8 cellular contexts compared by ENCODE assay signal in the genomic region with DNA sequence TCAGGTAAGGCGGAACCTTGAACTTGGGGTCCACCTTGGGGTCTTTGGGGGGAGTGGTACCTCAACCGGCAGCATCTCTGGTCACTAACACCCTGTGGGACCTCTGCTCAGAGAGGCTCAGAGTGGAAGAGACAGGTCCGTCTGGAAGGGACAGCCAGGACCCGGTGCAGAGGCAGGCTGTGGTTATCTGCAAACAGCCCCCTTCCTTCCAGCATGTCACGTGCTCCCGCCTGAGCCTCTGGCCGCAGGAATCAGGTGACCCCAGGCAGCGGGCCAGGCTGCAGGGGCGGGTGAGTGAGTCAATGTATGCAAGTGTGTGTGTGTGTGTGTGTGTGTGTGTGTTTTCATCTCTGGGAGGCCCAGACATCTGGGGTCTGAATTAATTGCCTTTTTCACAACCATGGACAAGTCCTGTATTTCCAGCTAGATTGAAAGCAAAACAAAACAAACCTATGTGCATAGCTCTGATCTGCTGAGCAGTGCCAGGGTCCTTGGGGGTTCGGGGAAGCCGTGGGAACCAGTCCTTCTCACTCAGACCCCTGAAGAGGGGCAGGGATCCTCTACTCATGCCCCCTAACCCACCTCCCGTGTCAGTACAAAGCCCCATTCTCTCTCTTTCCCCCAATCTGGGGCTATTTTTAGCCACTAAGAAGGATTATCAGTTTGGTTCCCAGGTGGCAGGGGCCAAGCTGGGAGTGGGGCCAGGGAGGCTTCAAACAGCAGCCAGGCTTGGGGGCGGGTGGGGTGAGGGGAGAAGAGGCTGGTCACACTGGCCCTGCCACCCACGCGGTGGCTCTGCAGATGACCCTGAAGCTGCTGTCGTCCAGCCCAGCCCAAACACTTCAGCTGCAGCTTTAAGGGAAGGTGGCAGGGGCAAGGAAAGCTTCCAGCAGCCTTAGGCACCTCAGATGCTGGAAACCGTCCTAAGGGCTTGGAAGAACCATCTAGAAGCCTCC. TPM values are rescaled to one million over a fixed set of nuclear protein-coding genes. Genes with fewer than 3 reads are reported as not detected.
DNase-seq lines count a peak whose midpoint lies in the region; ATAC-seq and TF ChIP-seq lines count a peak whose summit lies in the region.

No MANE protein-coding gene starts in this region.

- ATAC-seq in GM19328 (IDR thresholded peaks at IDR 0.05; ENCODE audit: unreplicated experiment) = peak; percentile 79
- peak; percentile 89 for ATAC-seq in left lung
- no peak for ATAC-seq in HG03280 (IDR thresholded peaks at IDR 0.05; ENCODE audit: unreplicated experiment)

- intact Hi-C loops in left lung (cut with DNase I) = no loop called here

- peak overlapping the region; percentile 18 to 49 for H3K27ac ChIP-seq in left lung

- no peaks in the 10 kb centered on the region for H3K27me3 ChIP-seq in left lung

- no peak overlapping the region for H3K4me3 ChIP-seq in left lung

- TF ChIP-seq CTCF in left lung (IDR thresholded peaks at IDR 0.05) = no peak

- DNase-seq in AML-193 (lab: John Stamatoyannopoulos, UW) (peak; percentile 54 to 63), NCI-H1092 (lab: John Stamatoyannopoulos, UW) (peak; percentile 59), dermis blood vessel endothelial cell (peak; percentile 95), left lung (peak; percentile 92 to 94)
- DNase-seq in activated CD4-positive, alpha-beta T cell treated with anti-CD3 and anti-CD28 coated beads for 4 hours = peak; percentile 9 to 21
- DNase-seq in stimulated activated CD4-positive, alpha-beta T cell treated with anti-CD3 and anti-CD28 coated beads, Interleukin-4, amount 100 ng/mL, for 24 hours = peak; percentile 22

- H3K9me3 ChIP-seq in left lung = peaks cover 0 to 15% of the 10 kb centered on the region in 2 donors

- H3K4me1 ChIP-seq in left lung = peaks cover 13 to 24% of the 10 kb centered on the region in 2 donors

- H3K36me3 ChIP-seq in left lung = no peaks in the 10 kb centered on the region

RNA-seq across cellular contexts. Expression of gene CERS4, which starts 31.4 kb away (rescaled TPM):
- 15.4 and 23.3 TPM in 2 replicates for total RNA-seq in dermis blood vessel endothelial cell
- total RNA-seq in left lung = 10 to 100 TPM; 36.8 to 38.6 TPM

Comparison
In these comparisons a context has a peak if more than half of its experiments do, and no peak if none do; other contexts are left out.
1. DNase-seq: peak in every context shown above with its lines; median percentile 95 in dermis blood vessel endothelial cell; 93 in left lung; 59 in NCI-H1092; 58 in AML-193; 22 in stimulated activated CD4-positive, alpha-beta T cell treated with anti-CD3 and anti-CD28 coated beads, Interleukin-4, amount 100 ng/mL, for 24 hours; 15 in activated CD4-positive, alpha-beta T cell treated with anti-CD3 and anti-CD28 coated beads for 4 hours.